Comparison of ENCODE assay signal across 18 cellular contexts in genomic region chr12:77372026-77372425, GRCh38.
DNase-seq lines count a peak whose midpoint lies in the region; ATAC-seq and TF ChIP-seq lines count a peak whose summit lies in the region.
"Had no signal": no experiment of that assay in that cellular context is flagged by ENCODE, and none has a peak within 500 bp of the region (broad histone marks: within the 10 kb centered on the region; RNA-seq: fewer than 3 reads in every experiment).

No MANE protein-coding gene starts in this region.

- TF ChIP-seq CTCF in fibroblast of mammary gland (conservative IDR thresholded peaks at IDR 0.05; ENCODE audit: control insufficient read depth, insufficient read depth, low read depth, low read length) (no peak), mucosa of descending colon (IDR thresholded peaks at IDR 0.05) (no peak)

- intact Hi-C loops in mucosa of descending colon (cut with DNase I, micrococcal nuclease), result no loop called here

- H3K4me1 ChIP-seq in mucosa of descending colon (ENCODE audit: low read depth), result peaks cover 12% of the 10 kb centered on the region

- no peak overlapping the region for H3K4me3 ChIP-seq in fibroblast of mammary gland (ENCODE audit: control insufficient read depth, low read depth, low read length)
- H3K4me3 ChIP-seq in mucosa of descending colon, result no peak overlapping the region
- H3K4me3 ChIP-seq: BLaER1 treated with 17β-estradiol and CSF1 and Interleukin-3, amounts not matched to agents 10 nM and 100 nM had no signal

- DNase-seq in NCI-H226 (peak; percentile 9), fibroblast of mammary gland (ENCODE audit: low read depth) (peak; percentile 47), mucosa of descending colon (peak in 1 of 3 donors; percentile 15), NCI-H82 treated with DMSO at 0.1 percent for 48 hours (lab: John Stamatoyannopoulos, UW; ENCODE audit: unreplicated experiment) (no peak), NCI-H2227 (lab: John Stamatoyannopoulos, UW; ENCODE audit: unreplicated experiment) (no peak), OCI-M1 (lab: John Stamatoyannopoulos, UW) (no peak)
- DNase-seq: CD4-positive, alpha-beta memory T cell; H9; KBM-7; MV-4-11; NCI-H1105 treated with DMSO at 0.1 percent for 48 hours; NCI-H1694; NCI-H2081 treated with DMSO at 0.1 percent for 48 hours; NCI-H2171 treated with DMSO at 0.1 percent for 48 hours; NCI-H446 treated with DMSO at 0.1 percent for 48 hours had no signal

- H3K9me3 ChIP-seq in mucosa of descending colon, result no peaks in the 10 kb centered on the region
- H3K9me3 ChIP-seq: BLaER1 treated with 17β-estradiol and CSF1 and Interleukin-3, amounts not matched to agents 10 nM and 100 nM had no signal

- ATAC-seq in mucosa of descending colon (peak; percentile 88), GM21619 (IDR thresholded peaks at IDR 0.05; ENCODE audit: unreplicated experiment) (no peak)
- ATAC-seq: SK-N-SH treated with all-trans-retinoic acid at 6 μM for 48 hours had no signal

- no peaks in the 10 kb centered on the region for H3K36me3 ChIP-seq in mucosa of descending colon (ENCODE audit: low read depth)
- H3K36me3 ChIP-seq: BLaER1 treated with 17β-estradiol and CSF1 and Interleukin-3, amounts not matched to agents 10 nM and 100 nM had no signal

Comparison
In these comparisons a context has a peak if more than half of its experiments do, and no peak if none do; other contexts are left out.
1. DNase-seq: peak in NCI-H226 (single experiment) and fibroblast of mammary gland (single experiment); none in NCI-H82 treated with DMSO at 0.1 percent for 48 hours (single experiment), NCI-H2227 (single experiment) and OCI-M1 (single experiment).